11 cellular contexts compared by ENCODE assay signal in genomic region chr1:214224605-214225354, GRCh38. TPM values are rescaled to one million over a fixed set of nuclear protein-coding genes. Genes with fewer than 3 reads are reported as not detected.
DNase-seq lines count a peak whose midpoint lies in the region; ATAC-seq and TF ChIP-seq lines count a peak whose summit lies in the region.
"Had no signal": no experiment of that assay in that cellular context is flagged by ENCODE, and none has a peak within 500 bp of the region (broad histone marks: within the 10 kb centered on the region; RNA-seq: fewer than 3 reads in every experiment).

No MANE protein-coding gene starts in this region.

- H3K4me3 ChIP-seq in epithelial cell of esophagus (ENCODE audit: low read length) (peak overlapping the region; percentile 0), stomach (peak overlapping the region; percentile 12 to 41 (median 32))

- intact Hi-C loops in left colon (cut with DNase I, micrococcal nuclease), result no loop called here
- intact Hi-C loops in stomach (cut with DNase I; ENCODE audit: low total_unique reads), result no loop called here

- ATAC-seq in left colon (peak; percentile 24), HG03460 (IDR thresholded peaks at IDR 0.05; ENCODE audit: unreplicated experiment) (no peak)
- ATAC-seq: activated naive CD8-positive, alpha-beta T cell treated with anti-CD3 and anti-CD28 coated beads, Interleukin-2, amount 50 U/mL, for 24 hours had no signal

- 5 to 16% (median 10%) methylated on average over 24 of the region's 24 CpGs for WGBS in stomach, 5 donors

- no peak for TF ChIP-seq POLR2A in stomach (IDR thresholded peaks at IDR 0.05)

- H3K36me3 ChIP-seq in stomach, result no peaks in the 10 kb centered on the region
- H3K36me3 ChIP-seq: neutrophil had no signal

- DNase-seq in M059J (ENCODE audit: low read depth) (peak; percentile 42), epithelial cell of esophagus (ENCODE audit: low read depth) (peak; percentile 29), left colon (no peak), stomach (no peak), NCI-H2196 treated with DMSO at 0.1 percent for 48 hours (lab: John Stamatoyannopoulos, UW; ENCODE audit: unreplicated experiment) (no peak), ureter (ENCODE audit: low spot score) (no peak), COR-L47 (lab: John Stamatoyannopoulos, UW) (no peak)
- DNase-seq: activated naive CD8-positive, alpha-beta T cell treated with anti-CD3 and anti-CD28 coated beads, Interleukin-2, amount 50 U/mL, for 24 hours; NCI-H2107 had no signal

- peaks cover 0 to 13% (median 3%) of the 10 kb centered on the region in 4 donors for H3K4me1 ChIP-seq in stomach

- TF ChIP-seq EP300 in stomach (IDR thresholded peaks at IDR 0.05), result no peak

- H3K27me3 ChIP-seq in stomach, result peaks cover 0 to 21% (median 0%) of the 10 kb centered on the region in 3 donors

- no peak overlapping the region for H3K27ac ChIP-seq in stomach
- H3K27ac ChIP-seq: neutrophil had no signal

- TF ChIP-seq CTCF in epithelial cell of esophagus (IDR thresholded peaks at IDR 0.05; ENCODE audit: insufficient read depth, low read depth, low read length, missing control alignments) (no peak), stomach (IDR thresholded peaks at IDR 0.05) (no peak)

- no peaks in the 10 kb centered on the region for H3K9me3 ChIP-seq in stomach
- H3K9me3 ChIP-seq: neutrophil had no signal

RNA-seq across cellular contexts. Expression of gene SMYD2, which starts 56.2 kb away (rescaled TPM):
- total RNA-seq in M059J (2014; rRNA removed; shearing (Covaris generic)), result 70.9 and 78.8 TPM in 2 replicates
- total RNA-seq in left colon (10 to 100 TPM; 17.7 to 21.1 TPM), stomach (10 to 100 TPM in 4 of 5 donors, 1 to 10 TPM in 1; 8.2 to 68.7 (median 27.9) TPM), ureter (48.8 TPM)
- 10 to 100 TPM; 22.0 to 28.2 (median 22.3) TPM for polyA plus RNA-seq in stomach

Comparison
In these comparisons a context has a peak if more than half of its experiments do, and no peak if none do; other contexts are left out.
1. DNase-seq: peak in M059J (single experiment) and epithelial cell of esophagus (single experiment); none in left colon (0 of 2), stomach (single experiment), NCI-H2196 treated with DMSO at 0.1 percent for 48 hours (single experiment), ureter (single experiment) and COR-L47 (single experiment).